Comparison of ENCODE assay signal across 23 cellular contexts in the genomic region with DNA sequence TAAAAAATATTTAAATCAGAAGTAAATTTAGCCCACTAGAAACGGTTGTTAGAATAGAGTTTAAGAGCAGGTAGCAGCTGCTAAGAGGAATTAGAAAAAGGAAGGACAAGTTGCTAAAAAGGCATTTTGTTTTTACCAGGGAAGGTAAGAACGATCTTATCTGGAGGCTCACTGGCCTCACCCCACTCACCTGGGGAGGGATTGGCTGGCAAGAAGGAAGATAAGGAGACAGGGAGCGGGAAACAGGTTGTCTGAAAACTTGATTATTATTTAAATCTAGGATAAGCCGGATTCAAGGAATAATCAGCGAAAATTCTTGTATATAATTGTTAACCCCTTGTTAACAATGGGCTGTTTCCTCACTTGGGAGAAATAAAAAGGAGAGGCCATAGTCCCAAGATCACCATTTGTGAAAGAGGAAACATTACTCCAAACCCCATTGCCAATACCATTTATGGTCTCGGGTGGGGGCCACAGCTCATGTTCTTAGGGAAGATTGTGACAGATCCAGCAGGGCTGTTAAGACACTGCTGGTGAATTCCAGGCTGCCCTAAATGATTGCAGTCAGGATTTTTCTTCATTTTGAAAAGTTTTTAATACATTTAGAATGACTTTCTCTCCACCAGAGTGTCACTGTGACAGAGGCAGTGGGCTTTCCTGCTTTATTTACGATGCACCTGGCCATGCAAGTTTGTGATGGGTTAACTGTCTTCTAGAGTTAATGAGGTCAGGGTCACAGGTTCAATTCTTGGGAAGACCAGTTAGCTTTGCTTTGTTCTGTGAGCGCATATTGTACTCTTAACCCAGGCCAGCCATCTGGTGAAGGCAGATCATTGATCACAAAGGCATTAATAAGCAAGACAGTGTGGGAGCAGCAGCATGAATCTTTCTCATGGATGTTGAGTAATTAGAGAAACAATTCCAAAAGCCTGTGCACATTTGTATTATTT.
DNase-seq lines count a peak whose midpoint lies in the region; ATAC-seq and TF ChIP-seq lines count a peak whose summit lies in the region.
"Had no signal": no experiment of that assay in that cellular context is flagged by ENCODE, and none has a peak within 500 bp of the region (broad histone marks: within the 10 kb centered on the region; RNA-seq: fewer than 3 reads in every experiment).

No MANE protein-coding gene starts in this region.

- peaks cover 2% of the 10 kb centered on the region for H3K27me3 Mint-ChIP-seq in MCF 10A (ENCODE audit: insufficient read depth, unreplicated experiment)

- H4K20me1 ChIP-seq in smooth muscle cell (ENCODE audit: low read depth), result no peaks in the 10 kb centered on the region

- POLR2A ChIA-PET in MCF 10A (lab: Yijun Ruan, JAX), result no interaction called here

- H3K9me3 ChIP-seq in smooth muscle cell (replicated peaks; ENCODE audit: low read depth), result no peaks in the 10 kb centered on the region

- no TSS peak for BruUV-seq in MCF 10A (replicated peaks; lab: Mats Ljungman, UMichigan)

- H3K27ac ChIP-seq in smooth muscle cell (ENCODE audit: low read depth), result peak overlapping the region; percentile 8
- H3K27ac ChIP-seq: 22Rv1, brain microvascular endothelial cell, coronary artery, RWPE1 had no signal

- no peak for TF ChIP-seq CTCF in smooth muscle cell (IDR thresholded peaks at IDR 0.05; ENCODE audit: borderline replicate concordance, insufficient read depth, poor library complexity, severe bottlenecking)
- no peak for TF ChIP-seq CTCF in MCF 10A (IDR thresholded peaks at IDR 0.05; ENCODE audit: unreplicated experiment)

- no peaks in the 10 kb centered on the region for H3K36me3 ChIP-seq in smooth muscle cell (ENCODE audit: low read depth)
- H3K36me3 ChIP-seq: brain microvascular endothelial cell had no signal

- peak overlapping the region; percentile 6 for H3K4me2 ChIP-seq in smooth muscle cell

- ATAC-seq in left colon, result peak; percentile 82
- ATAC-seq: right cardiac atrium; stimulated activated naive B cell treated with anti-CD40 and anti-IgM and Interleukin-4, amounts not matched to agents 10 μg/mL and 1 μg/mL and 100 μg/mL, for 72 hours had no signal

- WGBS in smooth muscle cell (ENCODE audit: low lambda C conversion rate), result 66% methylated on average over 8 of the region's 8 CpGs

- H3K4me3 Mint-ChIP-seq in MCF 10A (ENCODE audit: unreplicated experiment), result no peak overlapping the region
- H3K4me3 Mint-ChIP-seq: activated naive CD8-positive, alpha-beta T cell treated with anti-CD3 and anti-CD28 coated beads for 36 hours; activated T-helper 1 cell treated with anti-CD3 and anti-CD28 coated beads, Interleukin-12 subunit alpha, Interleukin-12 subunit beta, Interleukin-2, Interleukin-4 antibody, amounts not matched to agents 30 ng/mL and 10 ng/mL and 1 ng/mL, durations not matched to agents 14 hours and 24 hours and 36 hours; B cell; stimulated activated naive B cell treated with anti-CD40 and anti-IgM and Interleukin-4, amounts not matched to agents 10 μg/mL and 1 μg/mL and 100 μg/mL, for 72 hours had no signal

- no peaks in the 10 kb centered on the region for H3K4me1 Mint-ChIP-seq in MCF 10A (ENCODE audit: insufficient read depth, unreplicated experiment)
- H3K4me1 Mint-ChIP-seq: B cell had no signal

- peaks cover 50% of the 10 kb centered on the region for H3K79me2 ChIP-seq in smooth muscle cell (ENCODE audit: low read depth)

- peak; percentile 7 for DNase-seq in DMS 273 (lab: John Stamatoyannopoulos, UW; ENCODE audit: unreplicated experiment)
- no peak for DNase-seq in DMS 273 treated with DMSO at 0.1 percent for 48 hours (lab: John Stamatoyannopoulos, UW)
- DNase-seq in OCI-M1 (lab: John Stamatoyannopoulos, UW), result peak; percentile 21
- DNase-seq in left colon, result peak in 1 of 2 donors; percentile 12
- no peak for DNase-seq in smooth muscle cell (lab: John Stamatoyannopoulos, UW; ENCODE audit: unreplicated experiment)
- DNase-seq in MCF 10A (ENCODE audit: unreplicated experiment), result no peak
- no peak for DNase-seq in NCI-H2227 (lab: John Stamatoyannopoulos, UW; ENCODE audit: unreplicated experiment)
- DNase-seq in kidney glomerular epithelial cell (lab: John Stamatoyannopoulos, UW), result no peak
- DNase-seq: activated CD4-positive, alpha-beta T cell treated with anti-CD3 and anti-CD28 coated beads for 1 hour; activated naive CD8-positive, alpha-beta T cell treated with anti-CD3 and anti-CD28 coated beads for 36 hours; brain microvascular endothelial cell; HCEC 1CT; hypothalamus; NCI-H1417; NCI-H345; right cardiac atrium; stimulated activated naive B cell treated with anti-CD40 and anti-IgM and Interleukin-4, amounts not matched to agents 10 μg/mL and 1 μg/mL and 100 μg/mL, for 72 hours; T-helper 9 cell had no signal

- no peak overlapping the region for H3K9ac ChIP-seq in smooth muscle cell (ENCODE audit: low read depth)

- no peak overlapping the region for H2AFZ ChIP-seq in smooth muscle cell (ENCODE audit: low read depth)

- intact Hi-C loops in left colon (cut with DNase I, micrococcal nuclease) (no loop called here), MCF 10A (cut with micrococcal nuclease) (no loop called here)

- H3K27me3 ChIP-seq in smooth muscle cell (ENCODE audit: low read depth), result no peaks in the 10 kb centered on the region
- H3K27me3 ChIP-seq: brain microvascular endothelial cell had no signal

- no peaks in the 10 kb centered on the region for H3K9me3 Mint-ChIP-seq in MCF 10A (ENCODE audit: unreplicated experiment)
- H3K9me3 Mint-ChIP-seq: activated naive CD8-positive, alpha-beta T cell treated with anti-CD3 and anti-CD28 coated beads for 36 hours; activated T-helper 1 cell treated with anti-CD3 and anti-CD28 coated beads, Interleukin-12 subunit alpha, Interleukin-12 subunit beta, Interleukin-2, Interleukin-4 antibody, amounts not matched to agents 30 ng/mL and 10 ng/mL and 1 ng/mL, durations not matched to agents 14 hours and 24 hours and 36 hours; stimulated activated naive B cell treated with anti-CD40 and anti-IgM and Interleukin-4, amounts not matched to agents 10 μg/mL and 1 μg/mL and 100 μg/mL, for 72 hours had no signal

- CTCF ChIA-PET in MCF 10A (lab: Yijun Ruan, JAX), result no interaction called here

- no peak overlapping the region for H3K27ac Mint-ChIP-seq in MCF 10A (ENCODE audit: low read depth, unreplicated experiment)
- H3K27ac Mint-ChIP-seq: activated naive CD8-positive, alpha-beta T cell treated with anti-CD3 and anti-CD28 coated beads for 36 hours; activated T-helper 1 cell treated with anti-CD3 and anti-CD28 coated beads, Interleukin-12 subunit alpha, Interleukin-12 subunit beta, Interleukin-2, Interleukin-4 antibody, amounts not matched to agents 30 ng/mL and 10 ng/mL and 1 ng/mL, durations not matched to agents 14 hours and 24 hours and 36 hours; B cell; stimulated activated naive B cell treated with anti-CD40 and anti-IgM and Interleukin-4, amounts not matched to agents 10 μg/mL and 1 μg/mL and 100 μg/mL, for 72 hours had no signal

- no peaks in the 10 kb centered on the region for H3K36me3 Mint-ChIP-seq in MCF 10A (ENCODE audit: insufficient read depth, unreplicated experiment)
- H3K36me3 Mint-ChIP-seq: activated naive CD8-positive, alpha-beta T cell treated with anti-CD3 and anti-CD28 coated beads for 36 hours; stimulated activated naive B cell treated with anti-CD40 and anti-IgM and Interleukin-4, amounts not matched to agents 10 μg/mL and 1 μg/mL and 100 μg/mL, for 72 hours had no signal

- no peaks in the 10 kb centered on the region for H3F3A ChIP-seq in smooth muscle cell (ENCODE audit: low read depth)

- H3K4me3 ChIP-seq in smooth muscle cell, result peak overlapping the region; percentile 6
- H3K4me3 ChIP-seq: coronary artery had no signal

- peaks cover 17% of the 10 kb centered on the region for H3K4me1 ChIP-seq in smooth muscle cell (ENCODE audit: low read depth)

Comparison
In these comparisons a context has a peak if more than half of its experiments do, and no peak if none do; other contexts are left out.
1. DNase-seq: peak in DMS 273 (single experiment) and OCI-M1 (single experiment); none in DMS 273 treated with DMSO at 0.1 percent for 48 hours (single experiment), smooth muscle cell (single experiment), MCF 10A (single experiment), NCI-H2227 (single experiment) and kidney glomerular epithelial cell (single experiment).